Comparison of ENCODE assay signal across 1 cellular context in genomic region chr3:107431298-107432012, GRCh38.
TF ChIP-seq lines count a peak whose summit lies in the region.

No MANE protein-coding gene starts in this region.

TF ChIP-seq in HepG2, 621 proteins besides CTCF, POLR2A, EP300 and RAD21 (continued from another document and continues in another):
- TF ChIP-seq ZNF609 (CRISPR knock-in tag; IDR thresholded peaks at IDR 0.05; ENCODE audit: borderline replicate concordance), result no peak
- TF ChIP-seq ZFP37 (CRISPR knock-in tag; IDR thresholded peaks at IDR 0.05; ENCODE audit: borderline replicate concordance), result no peak
- TF ChIP-seq MZF1 (CRISPR knock-in tag; IDR thresholded peaks at IDR 0.05; ENCODE audit: borderline replicate concordance), result no peak
- TF ChIP-seq ARNTL (CRISPR knock-in tag; IDR thresholded peaks at IDR 0.05), result no peak
- TF ChIP-seq CAMTA2 (CRISPR knock-in tag; IDR thresholded peaks at IDR 0.05; ENCODE audit: borderline replicate concordance), result no peak
- no peak for TF ChIP-seq ZNF318 (CRISPR knock-in tag; IDR thresholded peaks at IDR 0.05)
- TF ChIP-seq ZUFSP (CRISPR knock-in tag; IDR thresholded peaks at IDR 0.05; ENCODE audit: borderline replicate concordance), result no peak
- TF ChIP-seq ADNP (CRISPR knock-in tag; IDR thresholded peaks at IDR 0.05), result no peak
- no peak for TF ChIP-seq ZBTB44 (CRISPR knock-in tag; IDR thresholded peaks at IDR 0.05)
- TF ChIP-seq SMAD3 (CRISPR knock-in tag; IDR thresholded peaks at IDR 0.05), result 0 out of 2 replicates have a peak, but pooled peaks have one; percentile 33
- TF ChIP-seq POLR2AphosphoS2 (IDR thresholded peaks at IDR 0.05; ENCODE audit: low read depth, low read length), result no peak
- no peak for TF ChIP-seq ZNF10 (CRISPR knock-in tag; IDR thresholded peaks at IDR 0.05; ENCODE audit: borderline replicate concordance, low read depth)
- TF ChIP-seq PHF8 (CRISPR knock-in tag; IDR thresholded peaks at IDR 0.05), result peak; percentile 55; the same call in 1 of the 2 replicates
- TF ChIP-seq ZNF3 (CRISPR knock-in tag; IDR thresholded peaks at IDR 0.05), result no peak
- TF ChIP-seq JUNB (CRISPR knock-in tag; IDR thresholded peaks at IDR 0.05; ENCODE audit: borderline replicate concordance), result no peak
- no peak for TF ChIP-seq MIER3 (CRISPR knock-in tag; IDR thresholded peaks at IDR 0.05; ENCODE audit: borderline replicate concordance)
- TF ChIP-seq ZNF333 (CRISPR knock-in tag; IDR thresholded peaks at IDR 0.05; ENCODE audit: borderline replicate concordance), result no peak
- TF ChIP-seq TCF7 (IDR thresholded peaks at IDR 0.05; ENCODE audit: low read depth), result no peak
- no peak for TF ChIP-seq U2AF2 (IDR thresholded peaks at IDR 0.05; ENCODE audit: low read depth, low read length)
- no peak for TF ChIP-seq FLYWCH1 (CRISPR knock-in tag; IDR thresholded peaks at IDR 0.05)
- peak; percentile 76 for TF ChIP-seq ZNF687 (CRISPR knock-in tag; IDR thresholded peaks at IDR 0.05)
- no peak for TF ChIP-seq MATR3 (CRISPR knock-in tag; IDR thresholded peaks at IDR 0.05)
- no peak for TF ChIP-seq FOXA1 (IDR thresholded peaks at IDR 0.05)
- TF ChIP-seq FOXA1 (CRISPR knock-in tag; IDR thresholded peaks at IDR 0.05), result no peak
- 0 out of 2 replicates have a peak, but pooled peaks have one; percentile 32 for TF ChIP-seq ZNF674 (CRISPR knock-in tag; IDR thresholded peaks at IDR 0.05; ENCODE audit: low read depth)
- TF ChIP-seq TMF1 (CRISPR knock-in tag; IDR thresholded peaks at IDR 0.05; ENCODE audit: low read depth), result no peak
- no peak for TF ChIP-seq SMC3 (IDR thresholded peaks at IDR 0.05; ENCODE audit: low read length)
- no peak for TF ChIP-seq SNAPC4 (CRISPR knock-in tag; IDR thresholded peaks at IDR 0.05)
- 0 out of 2 replicates have a peak, but pooled peaks have one; percentile 28 for TF ChIP-seq KAT8 (CRISPR knock-in tag; IDR thresholded peaks at IDR 0.05)
